ENCODE assay signal across 18 cellular contexts in the genomic region with DNA sequence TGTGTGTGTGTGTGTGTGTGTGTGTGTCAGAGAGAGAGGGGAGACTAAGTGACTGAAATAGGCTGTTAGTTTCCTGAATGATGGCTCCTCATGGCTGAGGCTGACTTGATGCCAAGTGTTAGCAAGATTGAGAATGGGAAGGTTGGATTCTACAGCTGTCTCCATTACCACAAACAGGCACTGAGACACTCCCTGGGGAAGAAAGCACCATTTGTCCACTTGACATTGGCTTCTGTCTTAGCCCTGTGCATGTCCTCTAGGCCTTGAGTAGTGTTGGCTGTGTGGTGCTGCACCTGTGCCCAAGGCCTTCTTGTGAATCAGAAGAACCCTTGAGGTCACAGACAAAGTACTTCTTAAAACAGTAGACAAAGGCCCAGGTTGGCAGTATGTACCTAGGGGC.
"Had no signal": no experiment of that assay in that cellular context is flagged by ENCODE, and none has a peak within 500 bp of the region (broad histone marks: within the 10 kb centered on the region; RNA-seq: fewer than 3 reads in every experiment).

No MANE protein-coding gene starts in this region.

- H3K27ac Mint-ChIP-seq: activated CD4-positive, alpha-beta T cell treated with anti-CD3 and anti-CD28 coated beads, Interleukin-2, amount 10 ng/mL, durations not matched to agents 24 days and 14 days; activated CD8-positive, alpha-beta T cell treated with anti-CD3 and anti-CD28 coated beads, Interleukin-2, amount 10 ng/mL, durations not matched to agents 7 days and 5 days; activated naive CD8-positive, alpha-beta T cell; natural killer cell; T-helper 2 cell treated with Interferon-gamma antibody and Interleukin-4, amounts not matched to agents 5 μg/mL and 100 μg/mL, for 36 hours had no signal

- H3K27me3 Mint-ChIP-seq: activated CD4-positive, alpha-beta T cell treated with anti-CD3 and anti-CD28 coated beads, Interleukin-2, amount 10 ng/mL, durations not matched to agents 24 days and 14 days; activated naive CD8-positive, alpha-beta T cell had no signal

- H3K9me3 Mint-ChIP-seq: activated CD4-positive, alpha-beta T cell treated with anti-CD3 and anti-CD28 coated beads, Interleukin-2, amount 10 ng/mL, durations not matched to agents 24 days and 14 days; natural killer cell; T-helper 2 cell treated with Interferon-gamma antibody and Interleukin-4, amounts not matched to agents 5 μg/mL and 100 μg/mL, for 36 hours had no signal

- H3K27me3 ChIP-seq: tibial nerve had no signal

- H3K27ac ChIP-seq: skin epidermis had no signal

- ATAC-seq: activated CD8-positive, alpha-beta T cell treated with anti-CD3 and anti-CD28 coated beads, Interleukin-2, amount 10 ng/mL, durations not matched to agents 7 days and 5 days; left lobe of liver; mucosa of descending colon; natural killer cell had no signal

- DNase-seq: activated CD4-positive, alpha-beta T cell treated with anti-CD3 and anti-CD28 coated beads, Interleukin-2, amount 10 ng/mL, durations not matched to agents 24 days and 14 days; activated CD4-positive, CD25-positive, alpha-beta regulatory T cell; activated CD8-positive, alpha-beta memory T cell treated with anti-CD3 and anti-CD28 coated beads, Interleukin-2, amount 50 U/mL, for 4 hours; activated CD8-positive, alpha-beta T cell treated with anti-CD3 and anti-CD28 coated beads, Interleukin-2, amount 10 ng/mL, durations not matched to agents 7 days and 5 days; activated effector memory CD4-positive, alpha-beta T cell treated with anti-CD3 and anti-CD28 coated beads, Interleukin-2, amount 50 U/mL, for 16 hours; activated T-cell treated with anti-CD3 and anti-CD28 coated beads, Interleukin-2, amount 50 U/mL, for 48 hours; amniotic stem cell; caudate nucleus; hippocampal formation; mucosa of descending colon; natural killer cell; stimulated activated CD4-positive, alpha-beta T cell treated with anti-CD3 and anti-CD28 coated beads, Interleukin-4, amount 100 ng/mL, for 24 hours; stimulated activated naive CD4-positive, alpha-beta T cell had no signal

- H3K4me3 ChIP-seq: mucosa of descending colon, skin epidermis, tibial nerve had no signal

- H3K4me3 Mint-ChIP-seq: activated CD4-positive, alpha-beta T cell treated with anti-CD3 and anti-CD28 coated beads, Interleukin-2, amount 10 ng/mL, durations not matched to agents 24 days and 14 days; activated CD8-positive, alpha-beta T cell treated with anti-CD3 and anti-CD28 coated beads, Interleukin-2, amount 10 ng/mL, durations not matched to agents 7 days and 5 days; activated naive CD8-positive, alpha-beta T cell; natural killer cell; T-helper 2 cell treated with Interferon-gamma antibody and Interleukin-4, amounts not matched to agents 5 μg/mL and 100 μg/mL, for 36 hours had no signal

- H3K4me1 Mint-ChIP-seq: activated CD4-positive, alpha-beta T cell treated with anti-CD3 and anti-CD28 coated beads, Interleukin-2, amount 10 ng/mL, durations not matched to agents 24 days and 14 days; natural killer cell had no signal

- H3K9me3 ChIP-seq: mucosa of descending colon, tibial nerve had no signal
